Comparison of ENCODE assay signal across 12 cellular contexts in genomic region chr2:153971250-153971649, GRCh38.
A peak's percentile ranks its signal among the peaks of the same experiment; 100 is the strongest.
DNase-seq lines count a peak whose midpoint lies in the region; ATAC-seq and TF ChIP-seq lines count a peak whose summit lies in the region.
"Had no signal": no experiment of that assay in that cellular context is flagged by ENCODE, and none has a peak within 500 bp of the region (broad histone marks: within the 10 kb centered on the region; RNA-seq: fewer than 3 reads in every experiment).

No MANE protein-coding gene starts in this region.

- H4K5ac ChIP-seq in mesendoderm (ENCODE audit: low read length) = no peak overlapping the region

- H3K4me3 ChIP-seq in fibroblast of villous mesenchyme (ENCODE audit: low read depth, low read length) = no peak overlapping the region
- H3K4me3 ChIP-seq in mesendoderm (ENCODE audit: low read length) = no peak overlapping the region
- H3K4me3 ChIP-seq: GM23338 had no signal

- H3K4ac ChIP-seq in mesendoderm (ENCODE audit: low read depth, low read length) = no peak overlapping the region

- H3K27ac ChIP-seq in mesendoderm (ENCODE audit: low read depth, low read length) = no peak overlapping the region

- H3K79me1 ChIP-seq in mesendoderm (ENCODE audit: low read length) = no peaks in the 10 kb centered on the region

- DNase-seq in amniotic epithelial cell (ENCODE audit: low read depth) (peak; percentile 3), fibroblast of villous mesenchyme (ENCODE audit: low read depth) (peak; percentile 29), mesendoderm (peak; percentile 10), NCI-H524 treated with DMSO at 0.1 percent for 48 hours (lab: John Stamatoyannopoulos, UW) (no peak)
- no peak for DNase-seq in activated T-cell treated with anti-CD3 and anti-CD28 coated beads, Interleukin-2, amount 50 U/mL, for 48 hours
- DNase-seq: CD8-positive, alpha-beta T cell; COR-L47; DMS153; DMS79 treated with DMSO at 0.1 percent for 48 hours; EL had no signal

- H3K79me2 ChIP-seq in mesendoderm (ENCODE audit: control insufficient read depth, insufficient read depth, low read length) = no peaks in the 10 kb centered on the region

- no peak overlapping the region for H2BK120ac ChIP-seq in mesendoderm (ENCODE audit: low read depth, low read length)

- no peak overlapping the region for H3K9ac ChIP-seq in mesendoderm (ENCODE audit: low read length)

- H3K23ac ChIP-seq in mesendoderm (ENCODE audit: low read length) = no peak overlapping the region

- H2BK5ac ChIP-seq in mesendoderm (ENCODE audit: low read length) = no peak overlapping the region

- TF ChIP-seq CTCF in fibroblast of villous mesenchyme (IDR thresholded peaks at IDR 0.05; ENCODE audit: insufficient read depth, low read depth, low read length) = no peak

- no peak for ATAC-seq in HG02870 (IDR thresholded peaks at IDR 0.05; ENCODE audit: unreplicated experiment)
- ATAC-seq: CD8-positive, alpha-beta T cell had no signal

- H2BK15ac ChIP-seq in mesendoderm (replicated peaks; ENCODE audit: low read depth) = no peak overlapping the region

- no CpG with 5 or more reads among the region's 2 CpGs for WGBS in mesendoderm (ENCODE audit: extremely low coverage, insufficient coverage, low lambda C conversion rate)

- H4K8ac ChIP-seq in mesendoderm (ENCODE audit: low read depth, low read length) = no peak overlapping the region

- no peaks in the 10 kb centered on the region for H3K36me3 ChIP-seq in mesendoderm (ENCODE audit: control insufficient read depth, insufficient read depth, low read length)

- no peak overlapping the region for H2AK5ac ChIP-seq in mesendoderm (ENCODE audit: low read length)

- peaks cover 7% of the 10 kb centered on the region for H3K4me1 ChIP-seq in mesendoderm (ENCODE audit: control insufficient read depth, low read depth, low read length)

- H3K4me2 ChIP-seq in mesendoderm (ENCODE audit: low read length) = no peak overlapping the region
- H3K4me2 ChIP-seq: GM23338 had no signal

- H3K27me3 ChIP-seq in mesendoderm (ENCODE audit: insufficient read depth, low read length, poor library complexity) = no peaks in the 10 kb centered on the region

- no peak overlapping the region for H3K18ac ChIP-seq in mesendoderm (ENCODE audit: low read length)

- no peak overlapping the region for H3K56ac ChIP-seq in mesendoderm (ENCODE audit: low read length)

Comparison
In these comparisons a context has a peak if more than half of its experiments do, and no peak if none do; other contexts are left out.
1. DNase-seq: peak in amniotic epithelial cell (single experiment), fibroblast of villous mesenchyme (single experiment) and mesendoderm (single experiment); none in NCI-H524 treated with DMSO at 0.1 percent for 48 hours (single experiment) and activated T-cell treated with anti-CD3 and anti-CD28 coated beads, Interleukin-2, amount 50 U/mL, for 48 hours (0 of 2).